In genomic region chr3:49007068-49007770, GRCh38 we compare ENCODE assay signal across 8 cellular contexts. TPM values are rescaled to one million over a fixed set of nuclear protein-coding genes. Genes with fewer than 3 reads are reported as not detected.
DNase-seq lines count a peak whose midpoint lies in the region; ATAC-seq and TF ChIP-seq lines count a peak whose summit lies in the region.

TSS of gene WDR6 (plus strand) at chr3:49007391. CDS start at chr3:49007432, 41 bp downstream.

- peak; percentile 94 for TF ChIP-seq POLR2A in erythroblast (IDR thresholded peaks at IDR 0.05; ENCODE audit: low read length)

- H2AFZ ChIP-seq in PC-3 (ENCODE audit: low read length), result peak within 1 kb of the TSS; percentile 94

- no peaks in the 10 kb centered on the region for H3K27me3 ChIP-seq in PC-3 (ENCODE audit: low read length)
- H3K27me3 ChIP-seq in mucosa of rectum (ENCODE audit: control insufficient read depth in 2 of 2, insufficient read depth in 2 of 2, low read length in 2 of 2), result no peaks in the 10 kb centered on the region

- peak within 1 kb of the TSS; percentile 85 for H3K4me3 ChIP-seq in Jurkat, Clone E6-1 (ENCODE audit: low read length)
- peak within 1 kb of the TSS; percentile 79 for H3K4me3 ChIP-seq in PC-3 (ENCODE audit: low read length)
- peak within 1 kb of the TSS; percentile 87 to 94 for H3K4me3 ChIP-seq in mucosa of rectum (ENCODE audit: low read length in 2 of 2)

- H3K79me2 ChIP-seq in PC-3 (ENCODE audit: low read length), result peaks cover 57% of the 10 kb centered on the region

- DNase-seq in DMS53 treated with DMSO at 0.1 percent for 48 hours (lab: John Stamatoyannopoulos, UW; ENCODE audit: unreplicated experiment) (peak; percentile 65), PC-3 (peak; percentile 99), erythroblast (lab: John Stamatoyannopoulos, UW) (peak; percentile 97 to 98)
- DNase-seq in Jurkat, Clone E6-1 (ENCODE audit: low read depth, low spot score), result peak; percentile 97
- peak; percentile 95 for DNase-seq in activated T-cell treated with anti-CD3 and anti-CD28 coated beads, Interleukin-2, amount 50 U/mL, for 1 hour
- DNase-seq in stimulated activated CD8-positive, alpha-beta memory T cell treated with anti-CD3 and anti-CD28 coated beads, Interleukin-4, amount 100 ng/mL, for 48 hours, result peak; percentile 98

- TF ChIP-seq CTCF in PC-3 (conservative IDR thresholded peaks at IDR 0.05; ENCODE audit: low read depth, low read length), result peak; percentile 55

- H3K27ac ChIP-seq in PC-3 (ENCODE audit: low read length) (peak within 1 kb of the TSS; percentile 89), mucosa of rectum (ENCODE audit: low read depth in 2 of 2, low read length in 2 of 2) (peak within 1 kb of the TSS; percentile 97 to 99)

- CTCF ChIA-PET in PC-3 (lab: Charles Lee), result interaction anchor here (0.6 to 1.4 kb wide), 7 partner anchors 10 to 447 kb away, joined by 3 to 15 read pairs (median 5); partner anchors contain the start of genes NDUFAF3 and P4HTM

- BruUV-seq in PC-3 (replicated peaks; lab: Mats Ljungman, UMichigan), result no TSS peak

- intact Hi-C loops in PC-3 (cut with micrococcal nuclease), result loop anchor here (1.0 kb wide), 2 partner anchors 14 to 16 kb away; no protein-coding TSS in a partner anchor

- H4K20me1 ChIP-seq in PC-3 (ENCODE audit: low read length), result peaks cover 18% of the 10 kb centered on the region

- POLR2A ChIA-PET in PC-3 (lab: Charles Lee; ENCODE audit: unreplicated experiment), result interaction anchor here (0.5 to 2.1 kb wide), 19 partner anchors 8 to 959 kb away, joined by 3 to 51 read pairs (median 4); partner anchors contain the start of genes IMPDH2, LAMB2, NDUFAF3 and P4HTM

- H3K9me2 ChIP-seq in PC-3 (replicated peaks; ENCODE audit: low read length), result no peaks in the 10 kb centered on the region

- H3K9me3 ChIP-seq in PC-3 (ENCODE audit: low read length) (no peaks in the 10 kb centered on the region), mucosa of rectum (ENCODE audit: control insufficient read depth in 2 of 2, low read length in 2 of 2) (no peaks in the 10 kb centered on the region)

- H3F3A ChIP-seq in PC-3 (ENCODE audit: low read length, unreplicated experiment), result no peaks in the 10 kb centered on the region

- peak within 1 kb of the TSS; percentile 99 for H3K4me2 ChIP-seq in PC-3 (ENCODE audit: low read length)

- H3K4me1 ChIP-seq in PC-3 (ENCODE audit: insufficient read depth, low read length) (peaks cover 17% of the 10 kb centered on the region), mucosa of rectum (ENCODE audit: control insufficient read depth in 2 of 2, insufficient read depth in 2 of 2, low read length in 2 of 2) (peaks cover 16 to 18% of the 10 kb centered on the region in 2 donors)

- peak; percentile 76 for ATAC-seq in GM21619 (IDR thresholded peaks at IDR 0.05; ENCODE audit: unreplicated experiment)
- ATAC-seq in PC-3, result peak; percentile 89

- H3K36me3 ChIP-seq in PC-3 (ENCODE audit: low read depth, low read length) (peaks cover 11% of the 10 kb centered on the region; the same call in 1 of the 2 replicates), mucosa of rectum (ENCODE audit: control insufficient read depth in 2 of 2, insufficient read depth in 2 of 2, low read length in 2 of 2) (peaks cover 4 to 12% of the 10 kb centered on the region in 2 donors)

- H3K9ac ChIP-seq in PC-3 (ENCODE audit: low read length) (peak within 1 kb of the TSS; percentile 99), mucosa of rectum (ENCODE audit: low read depth in 1 of 2, low read length in 2 of 2) (peak within 1 kb of the TSS; percentile 91 to 97)

RNA-seq across cellular contexts. Expression of gene WDR6, which starts in this region (rescaled TPM):
- 128 TPM for polyA plus RNA-seq in Jurkat, Clone E6-1 (2012; ENCODE audit: insufficient read depth, insufficient read length)
- total RNA-seq in PC-3 (2014; rRNA removed), result 92.7 and 117 TPM in 2 replicates

Comparison
In these comparisons a context has a peak if more than half of its experiments do, and no peak if none do; other contexts are left out.
1. Peak in every context shown above with its lines: DNase-seq, ATAC-seq, H3K4me3 ChIP-seq and H3K27ac ChIP-seq.